8 cellular contexts compared by ENCODE assay signal in genomic region chrX:120485562-120486520, GRCh38.
DNase-seq lines count a peak whose midpoint lies in the region; ATAC-seq and TF ChIP-seq lines count a peak whose summit lies in the region.

No MANE protein-coding gene starts in this region.

- no peak for TF ChIP-seq CTCF in HL-60 (IDR thresholded peaks at IDR 0.05; ENCODE audit: insufficient read depth, low read length)

- DNase-seq in COLO829 (ENCODE audit: low spot score): peak; percentile 81
- DNase-seq in HL-60 (ENCODE audit: low read depth in 1 of 2, low spot score in 1 of 2): peak; percentile 79 to 88
- DNase-seq in NOMO-1 (lab: John Stamatoyannopoulos, UW; ENCODE audit: unreplicated experiment in 2 of 2): peak; percentile 92 to 98
- DNase-seq in activated CD8-positive, alpha-beta memory T cell treated with anti-CD3 and anti-CD28 coated beads, Interleukin-2, amount 50 U/mL, for 48 hours: peak; percentile 69
- peak; percentile 25 for DNase-seq in epidermal melanocyte (ENCODE audit: insufficient read length, low spot score)
- DNase-seq in midbrain (lab: John Stamatoyannopoulos, UW): peak; percentile 89
- peak; percentile 11 for DNase-seq in stimulated activated CD8-positive, alpha-beta memory T cell treated with anti-CD3 and anti-CD28 coated beads, Interleukin-7, amount 100 ng/mL, for 24 hours (ENCODE audit: low read depth)

- ATAC-seq in GM19463 (IDR thresholded peaks at IDR 0.05; ENCODE audit: unreplicated experiment): peak; percentile 77

- peak overlapping the region; percentile 81 for H3K27ac ChIP-seq in HL-60 (replicated peaks)

- H3K27me3 ChIP-seq in HL-60 (ENCODE audit: insufficient read depth, poor library complexity, severe bottlenecking): no peaks in the 10 kb centered on the region

- H3K4me3 ChIP-seq in HL-60 (replicated peaks; ENCODE audit: insufficient read depth, low read length): peak overlapping the region; percentile 38

Comparison
In these comparisons a context has a peak if more than half of its experiments do, and no peak if none do; other contexts are left out.
1. Peak in every context shown above with its lines: DNase-seq, ATAC-seq, H3K4me3 ChIP-seq and H3K27ac ChIP-seq.
2. DNase-seq: peak in every context shown above with its lines; median percentile 95 in NOMO-1; 89 in midbrain; 84 in HL-60; 81 in COLO829; 69 in activated CD8-positive, alpha-beta memory T cell treated with anti-CD3 and anti-CD28 coated beads, Interleukin-2, amount 50 U/mL, for 48 hours; 25 in epidermal melanocyte; 11 in stimulated activated CD8-positive, alpha-beta memory T cell treated with anti-CD3 and anti-CD28 coated beads, Interleukin-7, amount 100 ng/mL, for 24 hours.